ENCODE assay signal across 14 cellular contexts in the genomic region with DNA sequence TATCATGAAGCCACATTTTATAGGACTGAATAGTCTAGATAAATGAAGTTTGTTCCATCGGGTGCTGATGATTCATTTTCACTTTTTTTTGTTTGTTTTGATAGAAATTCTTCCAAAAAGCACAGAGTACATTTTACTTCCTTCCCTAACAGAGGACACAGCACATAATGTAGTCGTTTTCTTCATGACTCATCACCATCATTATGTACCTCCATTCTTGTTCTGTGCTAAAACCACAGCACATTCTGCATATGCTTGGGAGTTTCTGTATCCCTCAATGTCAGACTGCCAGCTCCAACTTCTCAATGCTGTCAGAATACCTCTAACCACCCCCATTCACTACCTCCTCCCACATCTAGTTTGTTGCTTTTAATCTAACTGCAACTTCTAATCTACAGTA.
DNase-seq lines count a peak whose midpoint lies in the region; FAIRE-seq and TF ChIP-seq lines count a peak whose summit lies in the region.
"Had no signal": no experiment of that assay in that cellular context is flagged by ENCODE, and none has a peak within 500 bp of the region (broad histone marks: within the 10 kb centered on the region; RNA-seq: fewer than 3 reads in every experiment).

No MANE protein-coding gene starts in this region.

- peaks cover under 1% of the 10 kb centered on the region for H3K36me3 Mint-ChIP-seq in astrocyte (ENCODE audit: low read depth, unreplicated experiment)
- H3K36me3 Mint-ChIP-seq: neural progenitor cell had no signal

- no peaks in the 10 kb centered on the region for H3K36me3 ChIP-seq in astrocyte (ENCODE audit: insufficient read depth, low read length)
- H3K36me3 ChIP-seq in kidney epithelial cell (ENCODE audit: control insufficient read depth, insufficient read depth, low read length), result no peaks in the 10 kb centered on the region
- H3K36me3 ChIP-seq: BLaER1, cardiac muscle cell, neural progenitor cell, vagina had no signal

- peak; percentile 85 for FAIRE-seq in astrocyte (lab: Jason Lieb, UNC)

- peaks cover 17% of the 10 kb centered on the region for H3K4me1 Mint-ChIP-seq in astrocyte (ENCODE audit: low read depth, unreplicated experiment)
- H3K4me1 Mint-ChIP-seq: neural progenitor cell had no signal

- peaks cover 16% of the 10 kb centered on the region for H3K4me1 ChIP-seq in astrocyte (ENCODE audit: insufficient read depth, low read length)
- H3K4me1 ChIP-seq: BLaER1, neural progenitor cell, vagina had no signal

- H3K27me3 ChIP-seq in AG04450 (ENCODE audit: control insufficient read depth, insufficient read depth, low read length), result no peaks in the 10 kb centered on the region
- no peaks in the 10 kb centered on the region for H3K27me3 ChIP-seq in astrocyte (ENCODE audit: insufficient read depth, low read length)
- H3K27me3 ChIP-seq in kidney epithelial cell (ENCODE audit: control insufficient read depth, insufficient read depth, low read length), result no peaks in the 10 kb centered on the region
- H3K27me3 ChIP-seq: BLaER1, cardiac muscle cell, neural progenitor cell, vagina had no signal

- H3K27ac Mint-ChIP-seq in astrocyte (ENCODE audit: unreplicated experiment), result peak overlapping the region; percentile 29
- H3K27ac Mint-ChIP-seq: neural progenitor cell had no signal

- H3K9me3 Mint-ChIP-seq in astrocyte (ENCODE audit: unreplicated experiment), result peaks cover under 1% of the 10 kb centered on the region

- H3K27me3 Mint-ChIP-seq in astrocyte (ENCODE audit: low read depth, unreplicated experiment), result no peaks in the 10 kb centered on the region

- H3K27ac ChIP-seq in AG04450 (ENCODE audit: low read depth, low read length) (no peak overlapping the region), astrocyte (ENCODE audit: low read depth, low read length) (peak overlapping the region; percentile 65)
- H3K27ac ChIP-seq: BLaER1, cardiac muscle cell, neural progenitor cell, vagina had no signal

- POLR2A ChIA-PET in AG04450 (lab: Yijun Ruan, JAX), result no interaction called here

- no peak overlapping the region for H2AFZ ChIP-seq in astrocyte (ENCODE audit: low read depth, low read length)
- H2AFZ ChIP-seq: neural progenitor cell had no signal

- peak overlapping the region; percentile 19 for H3K9ac ChIP-seq in astrocyte (ENCODE audit: low read length)
- H3K9ac ChIP-seq: BLaER1, neural progenitor cell had no signal

- no peaks in the 10 kb centered on the region; the same call in 1 of the 2 replicates for H3K9me3 ChIP-seq in AG04450 (ENCODE audit: control insufficient read depth, insufficient read depth, low read length)
- peaks cover 6% of the 10 kb centered on the region for H3K9me3 ChIP-seq in astrocyte (ENCODE audit: insufficient read depth, low read depth, low read length)
- H3K9me3 ChIP-seq: vagina had no signal

- TF ChIP-seq CTCF in AG04450 (IDR thresholded peaks at IDR 0.05; ENCODE audit: low read depth, low read length) (no peak), astrocyte (IDR thresholded peaks at IDR 0.05; ENCODE audit: insufficient read depth, low read depth, low read length) (no peak), kidney epithelial cell (IDR thresholded peaks at IDR 0.05; ENCODE audit: insufficient read depth, low read length, poor library complexity, severe bottlenecking) (no peak)

- H3K79me2 ChIP-seq in astrocyte (ENCODE audit: insufficient read depth, low read length), result no peaks in the 10 kb centered on the region

- no peaks in the 10 kb centered on the region for H4K20me1 ChIP-seq in astrocyte (ENCODE audit: insufficient read depth, low read length)
- H4K20me1 ChIP-seq: BLaER1 had no signal

- H3K4me3 ChIP-seq in AG04450 (ENCODE audit: low read depth, low read length) (no peak overlapping the region), astrocyte (ENCODE audit: insufficient read depth, low read depth, low read length) (peak overlapping the region; percentile 20), kidney epithelial cell (ENCODE audit: low read depth, low read length) (no peak overlapping the region)
- H3K4me3 ChIP-seq: BLaER1, cardiac muscle cell, neural progenitor cell, vagina had no signal

- CTCF ChIA-PET in AG04450 (lab: Charles Lee), result no interaction called here

- H3K4me2 ChIP-seq in astrocyte (ENCODE audit: low read length), result peak overlapping the region; percentile 74
- H3K4me2 ChIP-seq: BLaER1, neural progenitor cell had no signal

- peak overlapping the region; percentile 20 for H3K4me3 Mint-ChIP-seq in astrocyte (ENCODE audit: unreplicated experiment)
- H3K4me3 Mint-ChIP-seq: neural progenitor cell had no signal

- DNase-seq in AG04450 (ENCODE audit: low read depth, low spot score) (peak; percentile 70), M059J (ENCODE audit: low read depth) (peak; percentile 97), astrocyte (ENCODE audit: low read depth) (peak; percentile 99), kidney epithelial cell (ENCODE audit: low read depth) (peak; percentile 28), activated T-cell treated with anti-CD3 and anti-CD28 coated beads for 4 hours (no peak), NCI-H128 (lab: John Stamatoyannopoulos, UW; ENCODE audit: unreplicated experiment) (no peak)
- DNase-seq in central memory CD4-positive, alpha-beta T cell, result no peak
- DNase-seq in stimulated activated CD4-positive, alpha-beta T cell treated with anti-CD3 and anti-CD28 coated beads, Interleukin-2, amount 100 ng/mL, for 48 hours, result no peak
- DNase-seq: NCI-H1092 treated with DMSO at 0.1 percent for 48 hours, RPMI8226 had no signal

Comparison
In these comparisons a context has a peak if more than half of its experiments do, and no peak if none do; other contexts are left out.
1. DNase-seq: peak in AG04450 (single experiment), M059J (single experiment), astrocyte (single experiment) and kidney epithelial cell (single experiment); none in central memory CD4-positive, alpha-beta T cell (single experiment), activated T-cell treated with anti-CD3 and anti-CD28 coated beads for 4 hours (single experiment), stimulated activated CD4-positive, alpha-beta T cell treated with anti-CD3 and anti-CD28 coated beads, Interleukin-2, amount 100 ng/mL, for 48 hours (0 of 2) and NCI-H128 (single experiment).